In the genomic region with DNA sequence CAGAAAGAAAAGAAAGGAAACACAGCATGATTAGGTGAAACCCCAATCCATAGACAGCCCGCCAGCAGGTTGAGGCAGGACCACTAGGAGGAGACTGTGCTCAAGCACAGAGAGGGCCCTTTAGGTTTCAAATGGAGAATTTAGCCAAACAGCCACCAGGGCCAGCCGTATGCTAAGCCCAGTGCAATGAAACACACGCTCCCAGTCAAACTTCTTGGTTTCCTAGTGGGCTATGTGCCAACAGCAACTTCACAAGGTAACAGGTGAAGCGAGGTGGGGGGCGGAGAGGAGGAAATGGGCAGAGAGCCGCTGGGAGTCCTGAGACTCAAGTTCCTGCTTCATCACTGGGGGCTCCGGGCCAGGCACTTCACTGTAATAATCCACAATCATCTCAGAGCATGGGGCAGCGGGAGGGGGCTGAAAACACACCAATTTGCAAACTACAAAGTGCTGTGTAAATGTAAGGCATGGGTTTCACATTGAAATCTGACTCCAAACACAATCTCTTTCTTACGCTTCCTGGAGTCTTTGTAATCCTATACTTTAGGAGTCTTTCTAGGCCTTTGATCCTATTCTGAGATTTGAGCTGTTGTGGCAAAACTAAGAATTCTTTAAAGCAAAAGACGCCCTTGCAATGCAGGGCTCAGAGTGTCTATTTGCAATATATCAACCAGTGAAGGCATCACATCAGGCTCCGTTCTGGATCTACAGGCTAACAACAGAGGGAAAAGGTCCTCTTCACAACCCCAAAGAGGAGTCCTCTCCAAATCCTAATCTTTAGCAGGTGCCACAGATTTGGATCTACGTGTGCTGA, we compare ENCODE assay signal across 8 cellular contexts.
A peak's percentile ranks its signal among the peaks of the same experiment; 100 is the strongest.
DNase-seq lines count a peak whose midpoint lies in the region; ATAC-seq, FAIRE-seq and TF ChIP-seq lines count a peak whose summit lies in the region.

No MANE protein-coding gene starts in this region.

- H3K4me1 ChIP-seq in K562 (replicated peaks in 1 of 2; ENCODE audit: control insufficient read depth in 2 of 2, insufficient read depth in 2 of 2, low read length in 2 of 2), result no peaks in the 10 kb centered on the region

- peak; percentile 75 for FAIRE-seq in K562 (lab: Jason Lieb, UNC)

- no peak overlapping the region for H2AFZ ChIP-seq in K562 (ENCODE audit: low read depth, low read length)

- no peak overlapping the region for H3K4me2 ChIP-seq in K562 (ENCODE audit: insufficient read depth, low read length)

- no peak overlapping the region for H3K9ac ChIP-seq in K562 (ENCODE audit: insufficient read depth in 1 of 2, low read depth in 2 of 2, low read length in 2 of 2)

- no peak overlapping the region for H3K27ac ChIP-seq in K562 (ENCODE audit: extremely low read depth, low read depth, low read length)

- no peak for TF ChIP-seq EP300 in K562 (IDR thresholded peaks at IDR 0.05; ENCODE audit: low read length)

- TF ChIP-seq CTCF in K562 (IDR thresholded peaks at IDR 0.05 in 2 of 3, conservative IDR thresholded peaks at IDR 0.05 in 1 of 3; ENCODE audit: insufficient read depth in 2 of 3, low read depth in 1 of 3, low read length in 3 of 3), result peak; percentile 64 to 78 (median 74)

- 3% methylated on average over 12 of the region's 12 CpGs for WGBS in K562 (ENCODE audit: insufficient coverage, low coverage, missing lambda C conversion rate)

- intact Hi-C loops in K562 (cut with micrococcal nuclease), result loop anchor here (2.0 to 10.0 kb wide), 3 partner anchors 188 to 648 kb away; no protein-coding TSS in a partner anchor
- intact Hi-C loops in left colon (cut with DNase I, micrococcal nuclease), result loop anchor here (10.0 kb wide), 2 partner anchors 118 to 248 kb away; no protein-coding TSS in a partner anchor

- TF ChIP-seq RAD21 in K562 (CRISPR knock-in tag; conservative IDR thresholded peaks at IDR 0.05 in 1 of 2, IDR thresholded peaks at IDR 0.05 in 1 of 2), result peak; percentile 18 to 50; a peak in 3 of 4 replicates

- peak; percentile 31 for DNase-seq in NK-92 treated with Interleukin-12 subunit alpha and Interleukin-12 subunit beta, amount 100 ng/mL, for 24 hours (lab: John Stamatoyannopoulos, UW)
- DNase-seq in NK-92 (lab: John Stamatoyannopoulos, UW; ENCODE audit: unreplicated experiment) (no peak), NCI-H128 (lab: John Stamatoyannopoulos, UW; ENCODE audit: unreplicated experiment) (peak; percentile 77), UCSD-AML1 (lab: John Stamatoyannopoulos, UW; ENCODE audit: unreplicated experiment) (peak; percentile 63), K562 (ENCODE audit: extremely low read depth in 1 of 4, low spot score in 3 of 4) (peak in 3 of 4 experiments; percentile 18 to 37 (median 21)), left colon (peak; percentile 36 to 46)
- DNase-seq in stimulated activated CD8-positive, alpha-beta memory T cell treated with anti-CD3 and anti-CD28 coated beads, Interleukin-4, amount 100 ng/mL, for 24 hours (ENCODE audit: low read depth), result peak; percentile 44

- peaks cover 0 to 2% of the 10 kb centered on the region in 2 experiments; a peak in 1 of 5 replicates for H3K27me3 ChIP-seq in K562 (ENCODE audit: control insufficient read depth in 2 of 2, insufficient read depth in 2 of 2, low read length in 2 of 2)

- TF ChIP-seq POLR2A in K562 (conservative IDR thresholded peaks at IDR 0.05), result no peak

- no peaks in the 10 kb centered on the region for H3K9me3 ChIP-seq in K562 (replicated peaks; ENCODE audit: control insufficient read depth, insufficient read depth, low read depth, low read length)

- CTCF ChIA-PET in K562 (lab: Yijun Ruan, JAX; ENCODE audit: low intra/inter-chr PET ratio), result no interaction called here

- H4K20me1 ChIP-seq in K562 (replicated peaks; ENCODE audit: control insufficient read depth, insufficient read depth, low read length), result no peaks in the 10 kb centered on the region

- no peaks in the 10 kb centered on the region for H3K36me3 ChIP-seq in K562 (ENCODE audit: control insufficient read depth, insufficient read depth, low read length)

- ATAC-seq in HG02678 (IDR thresholded peaks at IDR 0.05; ENCODE audit: unreplicated experiment) (peak; percentile 62), K562 (peak; percentile 97), left colon (peak; percentile 91)

- in situ Hi-C loops in K562 (cut with MboI), result loop anchor here (10.0 to 25.0 kb wide), 2 partner anchors 518 to 656 kb away; no protein-coding TSS in a partner anchor

- no peaks in the 10 kb centered on the region for H3K9me1 ChIP-seq in K562 (ENCODE audit: control insufficient read depth, insufficient read depth, low read length)

- POLR2A ChIA-PET in K562 (lab: Yijun Ruan, JAX), result no interaction called here

- H3K79me2 ChIP-seq in K562 (ENCODE audit: control insufficient read depth, insufficient read depth, low read length), result no peaks in the 10 kb centered on the region

- H3K4me3 ChIP-seq in K562, result no peak overlapping the region

- no TSS peak for BruUV-seq in K562 (replicated peaks; lab: Mats Ljungman, UMichigan)

TF ChIP-seq in K562, 482 proteins besides CTCF, POLR2A, EP300 and RAD21:
- no peak for TF ChIP-seq TAF9B (IDR thresholded peaks at IDR 0.05; ENCODE audit: partially characterized antibody)
- peak; percentile 35; the same call in 1 of the 2 replicates for TF ChIP-seq STAG1 (CRISPR knock-in tag; IDR thresholded peaks at IDR 0.05; ENCODE audit: borderline replicate concordance)
